10 cellular contexts compared by ENCODE assay signal in genomic region chr11:45919276-45919675, GRCh38. TPM values are rescaled to one million over a fixed set of nuclear protein-coding genes. Genes with fewer than 3 reads are reported as not detected.
A peak's percentile ranks its signal among the peaks of the same experiment; 100 is the strongest.
DNase-seq lines count a peak whose midpoint lies in the region; ATAC-seq, FAIRE-seq and TF ChIP-seq lines count a peak whose summit lies in the region.
"Had no signal": no experiment of that assay in that cellular context is flagged by ENCODE, and none has a peak within 500 bp of the region (broad histone marks: within the 10 kb centered on the region; RNA-seq: fewer than 3 reads in every experiment).

No MANE protein-coding gene starts in this region.

- FAIRE-seq in RCC 7860 (lab: Jason Lieb, UNC), result no peak

- no peak for DNase-seq in activated CD8-positive, alpha-beta memory T cell treated with anti-CD3 and anti-CD28 coated beads, Interleukin-2, amount 10 ng/mL, durations not matched to agents 7 days and 5 days
- no peak for DNase-seq in activated CD8-positive, alpha-beta memory T cell treated with anti-CD3 and anti-CD28 coated beads for 24 hours
- DNase-seq in WTC11 (ENCODE audit: low spot score), result no peak
- no peak for DNase-seq in immature natural killer cell
- DNase-seq in stimulated activated naive CD8-positive, alpha-beta T cell treated with anti-CD3 and anti-CD28 coated beads, Interleukin-15, amount 100 ng/mL, for 72 hours, result no peak
- no peak for DNase-seq in RCC 7860 (ENCODE audit: low spot score)
- no peak for DNase-seq in NCI-H2107 (lab: John Stamatoyannopoulos, UW)

- no peak for TF ChIP-seq CTCF in WTC11 (IDR thresholded peaks at IDR 0.05)

- H3K27ac Mint-ChIP-seq in activated CD8-positive, alpha-beta memory T cell treated with anti-CD3 and anti-CD28 coated beads, Interleukin-2, amount 10 ng/mL, durations not matched to agents 7 days and 5 days, result peak overlapping the region; percentile 94
- H3K27ac Mint-ChIP-seq in WTC11, result no peak overlapping the region; the same call in 1 of the 2 replicates
- peak overlapping the region; percentile 34 to 99 (median 96) for H3K27ac Mint-ChIP-seq in immature natural killer cell
- H3K27ac Mint-ChIP-seq in stimulated activated naive CD8-positive, alpha-beta T cell treated with anti-CD3 and anti-CD28 coated beads, Interleukin-15, amount 100 ng/mL, for 72 hours, result no peak overlapping the region

- peaks cover 36% of the 10 kb centered on the region for H3K4me1 Mint-ChIP-seq in activated CD8-positive, alpha-beta memory T cell treated with anti-CD3 and anti-CD28 coated beads, Interleukin-2, amount 10 ng/mL, durations not matched to agents 7 days and 5 days
- H3K4me1 Mint-ChIP-seq in WTC11, result peaks cover 36% of the 10 kb centered on the region
- peaks cover 52 to 53% of the 10 kb centered on the region in 2 donors for H3K4me1 Mint-ChIP-seq in immature natural killer cell
- H3K4me1 Mint-ChIP-seq in stimulated activated naive CD8-positive, alpha-beta T cell treated with anti-CD3 and anti-CD28 coated beads, Interleukin-15, amount 100 ng/mL, for 72 hours, result peaks cover 62% of the 10 kb centered on the region

- CTCF ChIA-PET in activated CD8-positive, alpha-beta memory T cell treated with anti-CD3 and anti-CD28 coated beads, Interleukin-2, amount 10 ng/mL, durations not matched to agents 7 days and 5 days (lab: Charles Lee), result interaction anchor here (0.6 to 1.7 kb wide), 4 partner anchors 10 to 831 kb away, joined by 3 to 11 read pairs (median 4); no protein-coding TSS in a partner anchor
- CTCF ChIA-PET in WTC11 (lab: Charles Lee), result no interaction called here

- POLR2A ChIA-PET in WTC11 (lab: Charles Lee), result interaction anchor here (0.8 kb wide), 1 partner anchor 64 kb away, joined by 3 read pairs; no protein-coding TSS in a partner anchor

- peak overlapping the region; percentile 92 for H3K4me3 Mint-ChIP-seq in activated CD8-positive, alpha-beta memory T cell treated with anti-CD3 and anti-CD28 coated beads, Interleukin-2, amount 10 ng/mL, durations not matched to agents 7 days and 5 days
- H3K4me3 Mint-ChIP-seq in WTC11 (peak overlapping the region; percentile 93; the same call in 1 of the 2 replicates), immature natural killer cell (peak overlapping the region; percentile 89 to 97 (median 94))
- peak overlapping the region; percentile 61 to 95 for H3K4me3 Mint-ChIP-seq in stimulated activated naive CD8-positive, alpha-beta T cell treated with anti-CD3 and anti-CD28 coated beads, Interleukin-15, amount 100 ng/mL, for 72 hours

- no peak for ATAC-seq in activated CD8-positive, alpha-beta memory T cell treated with anti-CD3 and anti-CD28 coated beads, Interleukin-2, amount 10 ng/mL, durations not matched to agents 7 days and 5 days
- ATAC-seq in WTC11, result no peak
- ATAC-seq in stimulated activated naive CD8-positive, alpha-beta T cell treated with anti-CD3 and anti-CD28 coated beads, Interleukin-15, amount 100 ng/mL, for 72 hours, result no peak
- ATAC-seq in GM19328 (IDR thresholded peaks at IDR 0.05; ENCODE audit: unreplicated experiment), result no peak

- H3K27me3 Mint-ChIP-seq in activated CD8-positive, alpha-beta memory T cell treated with anti-CD3 and anti-CD28 coated beads, Interleukin-2, amount 10 ng/mL, durations not matched to agents 7 days and 5 days, result peaks cover 15% of the 10 kb centered on the region
- H3K27me3 Mint-ChIP-seq in WTC11 (ENCODE audit: low read depth) (peaks cover 2% of the 10 kb centered on the region; the same call in 1 of the 2 replicates), immature natural killer cell (ENCODE audit: low read depth in 3 of 3) (peaks cover 4 to 21% (median 13%) of the 10 kb centered on the region in 3 donors)
- peaks cover 21% of the 10 kb centered on the region for H3K27me3 Mint-ChIP-seq in stimulated activated naive CD8-positive, alpha-beta T cell treated with anti-CD3 and anti-CD28 coated beads, Interleukin-15, amount 100 ng/mL, for 72 hours

- H3K36me3 Mint-ChIP-seq in activated CD8-positive, alpha-beta memory T cell treated with anti-CD3 and anti-CD28 coated beads, Interleukin-2, amount 10 ng/mL, durations not matched to agents 7 days and 5 days, result peaks cover 6% of the 10 kb centered on the region
- H3K36me3 Mint-ChIP-seq in WTC11 (peaks cover 4% of the 10 kb centered on the region; the same call in 1 of the 2 replicates), immature natural killer cell (peaks cover 0 to 2% (median 0%) of the 10 kb centered on the region in 3 donors)

- no peaks in the 10 kb centered on the region for H3K9me3 Mint-ChIP-seq in activated CD8-positive, alpha-beta memory T cell treated with anti-CD3 and anti-CD28 coated beads, Interleukin-2, amount 10 ng/mL, durations not matched to agents 7 days and 5 days (ENCODE audit: low read depth)
- no peaks in the 10 kb centered on the region for H3K9me3 Mint-ChIP-seq in WTC11
- H3K9me3 Mint-ChIP-seq in immature natural killer cell, result no peaks in the 10 kb centered on the region
- no peaks in the 10 kb centered on the region for H3K9me3 Mint-ChIP-seq in stimulated activated naive CD8-positive, alpha-beta T cell treated with anti-CD3 and anti-CD28 coated beads, Interleukin-15, amount 100 ng/mL, for 72 hours

TF ChIP-seq in WTC11, 78 proteins besides CTCF, POLR2A, EP300 and RAD21:
- TF ChIP-seq NR3C1 (CRISPR knock-in tag; conservative IDR thresholded peaks at IDR 0.05; ENCODE audit: low read depth) (no peak), ATF3 (CRISPR knock-in tag; conservative IDR thresholded peaks at IDR 0.05) (no peak), SMAD3 (CRISPR knock-in tag; IDR thresholded peaks at IDR 0.05; ENCODE audit: borderline replicate concordance) (no peak), ZNF263 (CRISPR knock-in tag; IDR thresholded peaks at IDR 0.05; ENCODE audit: low read depth) (no peak)

RNA-seq across cellular contexts. Expression of gene PEX16, which starts 1.6 kb away (rescaled TPM):
- total RNA-seq in activated CD8-positive, alpha-beta memory T cell treated with anti-CD3 and anti-CD28 coated beads, Interleukin-2, amount 10 ng/mL, durations not matched to agents 7 days and 5 days, result 10 to 100 TPM; 45.9 to 53.9 TPM
- total RNA-seq in WTC11 (2021), result 35.8 to 39.3 TPM (median 36.0 TPM) in 3 replicates
- polyA plus RNA-seq in immature natural killer cell, result 10 to 100 TPM; 51.0 to 69.9 (median 51.2) TPM

RNA-seq across cellular contexts. Expression of gene LARGE2, which starts 3.2 kb away (rescaled TPM):
- under 1 TPM; 0.54 to 0.64 TPM for total RNA-seq in activated CD8-positive, alpha-beta memory T cell treated with anti-CD3 and anti-CD28 coated beads, Interleukin-2, amount 10 ng/mL, durations not matched to agents 7 days and 5 days
- 124 to 132 TPM (median 126 TPM) in 3 replicates for total RNA-seq in WTC11 (2021)
- polyA plus RNA-seq in immature natural killer cell, result under 1 TPM in 1 of 3 donors, not detected in 2; 0.96 TPM
- total RNA-seq: glomerular endothelial cell had no signal
- polyA plus RNA-seq: AG04450 had no signal

RNA-seq across cellular contexts. Expression of gene FREY1, which starts 12.2 kb away (rescaled TPM):
- total RNA-seq in activated CD8-positive, alpha-beta memory T cell treated with anti-CD3 and anti-CD28 coated beads, Interleukin-2, amount 10 ng/mL, durations not matched to agents 7 days and 5 days, result 1 to 10 TPM in 1 of 2 experiments, under 1 TPM in 1; 0.93 to 1.5 TPM
- 1.6 to 2.1 TPM (median 1.8 TPM) in 3 replicates for total RNA-seq in WTC11 (2021)
- not detected for polyA plus RNA-seq in immature natural killer cell
- polyA plus RNA-seq: AG04450 had no signal

RNA-seq across cellular contexts. Expression of gene MAPK8IP1, which starts 33.8 kb away (rescaled TPM):
- under 1 TPM; 0.42 to 0.73 TPM for total RNA-seq in activated CD8-positive, alpha-beta memory T cell treated with anti-CD3 and anti-CD28 coated beads, Interleukin-2, amount 10 ng/mL, durations not matched to agents 7 days and 5 days
- 31.6 to 34.1 TPM (median 32.4 TPM) in 3 replicates for total RNA-seq in WTC11 (2021)
- polyA plus RNA-seq in immature natural killer cell, result under 1 TPM in 2 of 3 donors, not detected in 1; 0.08 to 0.09 TPM

Comparison
In these comparisons a context has a peak if more than half of its experiments do, and no peak if none do; other contexts are left out.
1. H3K27ac Mint-ChIP-seq: peak in activated CD8-positive, alpha-beta memory T cell treated with anti-CD3 and anti-CD28 coated beads, Interleukin-2, amount 10 ng/mL, durations not matched to agents 7 days and 5 days (single experiment) and immature natural killer cell (6 of 6); none in WTC11 (single experiment) and stimulated activated naive CD8-positive, alpha-beta T cell treated with anti-CD3 and anti-CD28 coated beads, Interleukin-15, amount 100 ng/mL, for 72 hours (0 of 2).
2. RNA of gene LARGE2, which starts 3.2 kb away (total RNA-seq): 124 to 132 TPM in WTC11; 0.54 to 0.64 TPM in activated CD8-positive, alpha-beta memory T cell treated with anti-CD3 and anti-CD28 coated beads, Interleukin-2, amount 10 ng/mL, durations not matched to agents 7 days and 5 days; every median in the first group is over 10 times any median in the second.
3. Peak in every context shown above with its lines, with median percentiles within 50 percentile points of each other: H3K4me3 Mint-ChIP-seq.